In the genomic region with DNA sequence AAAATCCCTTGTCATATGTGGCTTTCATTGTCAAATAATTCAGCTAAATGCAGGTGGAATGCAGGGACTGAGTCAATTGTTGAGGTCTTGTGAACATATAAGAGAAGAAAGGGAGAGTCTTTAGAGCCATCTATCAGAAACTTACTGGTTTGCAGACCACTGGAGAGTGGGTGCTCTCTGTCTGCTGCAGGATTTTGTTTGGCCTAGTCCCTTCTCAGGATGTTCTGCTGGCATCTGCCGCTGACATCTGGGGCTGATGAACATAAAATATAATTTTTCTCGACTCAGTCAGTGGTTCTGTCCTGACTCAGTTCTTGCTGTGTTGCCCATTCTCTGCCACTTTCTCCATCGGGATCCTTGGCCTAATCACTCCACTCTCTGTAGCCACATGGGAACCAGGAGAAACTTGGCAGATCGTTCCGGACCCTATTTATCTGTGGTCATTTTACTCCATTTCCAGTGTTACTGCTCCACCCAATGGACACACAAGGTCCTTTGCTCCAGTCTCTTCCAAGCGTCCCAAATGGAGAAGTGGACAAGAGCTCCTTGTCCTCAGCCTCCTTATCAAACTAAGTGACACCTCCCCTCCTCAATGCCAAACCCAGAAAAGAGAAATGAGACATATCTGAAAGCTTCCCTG, we compare ENCODE assay signal across 11 cellular contexts.
DNase-seq lines count a peak whose midpoint lies in the region; ATAC-seq and TF ChIP-seq lines count a peak whose summit lies in the region.
"Had no signal": no experiment of that assay in that cellular context is flagged by ENCODE, and none has a peak within 500 bp of the region (broad histone marks: within the 10 kb centered on the region; RNA-seq: fewer than 3 reads in every experiment).

No MANE protein-coding gene starts in this region.

- H3K36me3 Mint-ChIP-seq in osteocyte (ENCODE audit: unreplicated experiment) = peaks cover 3% of the 10 kb centered on the region
- H3K36me3 Mint-ChIP-seq: activated naive CD8-positive, alpha-beta T cell treated with anti-CD3 and anti-CD28 coated beads, Interleukin-2, amount 10 ng/mL, durations not matched to agents 7 days and 5 days had no signal

- H3K4me1 Mint-ChIP-seq in osteocyte (ENCODE audit: unreplicated experiment) = peaks cover 13% of the 10 kb centered on the region
- H3K4me1 Mint-ChIP-seq: activated naive CD8-positive, alpha-beta T cell treated with anti-CD3 and anti-CD28 coated beads, Interleukin-2, amount 10 ng/mL, durations not matched to agents 7 days and 5 days had no signal

- H3K4me3 Mint-ChIP-seq in osteocyte (ENCODE audit: unreplicated experiment) = no peak overlapping the region
- H3K4me3 Mint-ChIP-seq: activated naive CD8-positive, alpha-beta T cell treated with anti-CD3 and anti-CD28 coated beads, Interleukin-2, amount 10 ng/mL, durations not matched to agents 7 days and 5 days had no signal

- H3K4me1 ChIP-seq in RWPE2 (ENCODE audit: insufficient read depth, poor library complexity, severe bottlenecking) = no peaks in the 10 kb centered on the region
- H3K4me1 ChIP-seq: SJCRH30 had no signal

- no peak for ATAC-seq in RWPE2 (ENCODE audit: low read depth)
- no peak for ATAC-seq in HG03342 (IDR thresholded peaks at IDR 0.05; ENCODE audit: unreplicated experiment)

- peak; percentile 60 for DNase-seq in EH (ENCODE audit: low read depth)
- no peak for DNase-seq in RWPE2 (ENCODE audit: low spot score)
- DNase-seq in fibroblast of villous mesenchyme (ENCODE audit: low read depth) = peak; percentile 65
- no peak for DNase-seq in osteocyte (ENCODE audit: extremely low spot score, unreplicated experiment)
- DNase-seq in GDM1 (lab: John Stamatoyannopoulos, UW) = no peak
- DNase-seq in central memory CD4-positive, alpha-beta T cell = no peak
- no peak for DNase-seq in coronary artery (ENCODE audit: low spot score)
- DNase-seq: activated naive CD8-positive, alpha-beta T cell treated with anti-CD3 and anti-CD28 coated beads, Interleukin-2, amount 10 ng/mL, durations not matched to agents 7 days and 5 days; stimulated activated CD8-positive, alpha-beta memory T cell treated with anti-CD3 and anti-CD28 coated beads, Interleukin-4, amount 100 ng/mL, for 48 hours had no signal

- no peak overlapping the region for H3K27ac Mint-ChIP-seq in osteocyte (ENCODE audit: unreplicated experiment)
- H3K27ac Mint-ChIP-seq: activated naive CD8-positive, alpha-beta T cell treated with anti-CD3 and anti-CD28 coated beads, Interleukin-2, amount 10 ng/mL, durations not matched to agents 7 days and 5 days had no signal

- H3K27ac ChIP-seq in RWPE2 (ENCODE audit: poor library complexity, severe bottlenecking) = no peak overlapping the region
- H3K27ac ChIP-seq in coronary artery = no peak overlapping the region
- H3K27ac ChIP-seq: SJCRH30 had no signal

- H3K9me3 ChIP-seq in RWPE2 (ENCODE audit: severe bottlenecking) = no peaks in the 10 kb centered on the region
- H3K9me3 ChIP-seq: SJCRH30 had no signal

- no peaks in the 10 kb centered on the region for H3K36me3 ChIP-seq in RWPE2 (ENCODE audit: low read depth)
- H3K36me3 ChIP-seq: SJCRH30 had no signal

- TF ChIP-seq CTCF in RWPE2 (IDR thresholded peaks at IDR 0.05; ENCODE audit: poor library complexity, severe bottlenecking) (peak; percentile 19), fibroblast of villous mesenchyme (IDR thresholded peaks at IDR 0.05; ENCODE audit: insufficient read depth, low read depth, low read length) (peak; percentile 61), osteocyte (IDR thresholded peaks at IDR 0.05) (peak; percentile 68), coronary artery (IDR thresholded peaks at IDR 0.05) (no peak)

- no peaks in the 10 kb centered on the region for H3K27me3 Mint-ChIP-seq in osteocyte (ENCODE audit: unreplicated experiment)
- H3K27me3 Mint-ChIP-seq: activated naive CD8-positive, alpha-beta T cell treated with anti-CD3 and anti-CD28 coated beads, Interleukin-2, amount 10 ng/mL, durations not matched to agents 7 days and 5 days had no signal

- no peak overlapping the region for H3K4me3 ChIP-seq in RWPE2 (ENCODE audit: severe bottlenecking)
- no peak overlapping the region for H3K4me3 ChIP-seq in fibroblast of villous mesenchyme (ENCODE audit: low read depth, low read length)
- no peak overlapping the region for H3K4me3 ChIP-seq in coronary artery
- H3K4me3 ChIP-seq: SJCRH30 had no signal

- H3K27me3 ChIP-seq in RWPE2 (ENCODE audit: insufficient read depth, poor library complexity, severe bottlenecking) = no peaks in the 10 kb centered on the region
- H3K27me3 ChIP-seq: SJCRH30 had no signal

- no peaks in the 10 kb centered on the region for H3K9me3 Mint-ChIP-seq in osteocyte (ENCODE audit: unreplicated experiment)

Comparison
In these comparisons a context has a peak if more than half of its experiments do, and no peak if none do; other contexts are left out.
1. DNase-seq: peak in EH (single experiment) and fibroblast of villous mesenchyme (single experiment); none in RWPE2 (single experiment), osteocyte (single experiment), GDM1 (single experiment), central memory CD4-positive, alpha-beta T cell (single experiment) and coronary artery (single experiment).